8 cellular contexts compared by ENCODE assay signal in genomic region chr13:75803175-75803611, GRCh38.
DNase-seq lines count a peak whose midpoint lies in the region; ATAC-seq, FAIRE-seq and TF ChIP-seq lines count a peak whose summit lies in the region.

No MANE protein-coding gene starts in this region.

- H3K27ac Mint-ChIP-seq in astrocyte (ENCODE audit: unreplicated experiment), result peak overlapping the region; percentile 22

- H3K27me3 Mint-ChIP-seq in astrocyte (ENCODE audit: low read depth, unreplicated experiment), result no peaks in the 10 kb centered on the region

- H3K4me3 ChIP-seq in astrocyte (ENCODE audit: insufficient read depth, low read depth, low read length) (no peak overlapping the region), pancreas (no peak overlapping the region)

- H3K4me1 ChIP-seq in astrocyte (ENCODE audit: insufficient read depth, low read length) (peaks cover 7% of the 10 kb centered on the region), pancreas (peaks cover 0 to 12% (median 11%) of the 10 kb centered on the region in 3 donors)

- peak; percentile 24 for ATAC-seq in Right ventricle myocardium inferior
- ATAC-seq in pancreas, result peak; percentile 74 to 93 (median 91)

- H3K79me2 ChIP-seq in astrocyte (ENCODE audit: insufficient read depth, low read length), result peaks cover 11% of the 10 kb centered on the region

- TF ChIP-seq CTCF in astrocyte (IDR thresholded peaks at IDR 0.05; ENCODE audit: insufficient read depth, low read depth, low read length) (no peak), pancreas (IDR thresholded peaks at IDR 0.05) (no peak)

- 7 to 12% methylated on average over 1 of the region's 1 CpG for WGBS in pancreas, 2 donors

- no peak overlapping the region for H2AFZ ChIP-seq in astrocyte (ENCODE audit: low read depth, low read length)

- peak overlapping the region; percentile 17 for H3K4me3 Mint-ChIP-seq in astrocyte (ENCODE audit: unreplicated experiment)

- H3K9me3 ChIP-seq in astrocyte (ENCODE audit: insufficient read depth, low read depth, low read length) (no peaks in the 10 kb centered on the region), pancreas (no peaks in the 10 kb centered on the region)

- H3K4me1 Mint-ChIP-seq in astrocyte (ENCODE audit: low read depth, unreplicated experiment), result peaks cover 18% of the 10 kb centered on the region

- no peak overlapping the region for H3K27ac ChIP-seq in astrocyte (ENCODE audit: low read depth, low read length)
- H3K27ac ChIP-seq in pancreas, result peak overlapping the region in 2 of 4 donors; percentile 27 to 44

- no peak for FAIRE-seq in astrocyte (lab: Jason Lieb, UNC)
- peak; percentile 41 for FAIRE-seq in pancreas (lab: Jason Lieb, UNC)

- no peak for DNase-seq in Right ventricle myocardium inferior (ENCODE audit: missing footprints)
- no peak for DNase-seq in cardiac septum (ENCODE audit: low spot score)
- DNase-seq in HT-29 (ENCODE audit: low spot score), result peak; percentile 35
- no peak for DNase-seq in astrocyte (ENCODE audit: low read depth)
- DNase-seq in pancreas, result peak in 1 of 6 donors; percentile 37
- DNase-seq in GM19240 (ENCODE audit: insufficient read length, low spot score), result no peak
- no peak for DNase-seq in SIG-M5 treated with dmso at 0.1 percent for 504 hours (lab: John Stamatoyannopoulos, UW; ENCODE audit: unreplicated experiment)
- DNase-seq in putamen (ENCODE audit: low spot score), result no peak

- H3K9me3 Mint-ChIP-seq in astrocyte (ENCODE audit: unreplicated experiment), result no peaks in the 10 kb centered on the region

- intact Hi-C loops in Right ventricle myocardium inferior (cut with DNase I) (no loop called here), cardiac septum (cut with DNase I) (loop anchor here (5.0 kb wide), 1 partner anchor 106 kb away; no protein-coding TSS in a partner anchor), pancreas (cut with DNase I) (loop anchor here in 1 of 3 donors (10.0 kb wide), 1 partner anchor 108 kb away; no protein-coding TSS in a partner anchor)

- H3K27me3 ChIP-seq in astrocyte (ENCODE audit: insufficient read depth, low read length) (no peaks in the 10 kb centered on the region), pancreas (no peaks in the 10 kb centered on the region)

- H3K36me3 ChIP-seq in astrocyte (ENCODE audit: insufficient read depth, low read length) (peaks cover 62% of the 10 kb centered on the region), pancreas (peaks cover 0 to 30% (median 4%) of the 10 kb centered on the region in 3 donors)

- peaks cover 13% of the 10 kb centered on the region for H3K36me3 Mint-ChIP-seq in astrocyte (ENCODE audit: low read depth, unreplicated experiment)

- H4K20me1 ChIP-seq in astrocyte (ENCODE audit: insufficient read depth, low read length), result peaks cover 13% of the 10 kb centered on the region

- no peak overlapping the region for H3K9ac ChIP-seq in astrocyte (ENCODE audit: low read length)

- H3K4me2 ChIP-seq in astrocyte (ENCODE audit: low read length), result no peak overlapping the region
